ENCODE assay signal across 8 cellular contexts in genomic region chr7:26399309-26399610, GRCh38.
A peak's percentile ranks its signal among the peaks of the same experiment; 100 is the strongest.
DNase-seq lines count a peak whose midpoint lies in the region; FAIRE-seq and TF ChIP-seq lines count a peak whose summit lies in the region.

No MANE protein-coding gene starts in this region.

- H3K9me3 ChIP-seq in hepatocyte (ENCODE audit: low read depth) = no peaks in the 10 kb centered on the region

- no peaks in the 10 kb centered on the region for H4K20me1 ChIP-seq in hepatocyte (ENCODE audit: insufficient read depth, poor library complexity, severe bottlenecking)

- no peaks in the 10 kb centered on the region for H3K27me3 ChIP-seq in hepatocyte

- TF ChIP-seq CTCF in hepatocyte (IDR thresholded peaks at IDR 0.05; ENCODE audit: poor library complexity) = peak; percentile 24
- peak; percentile 45 for TF ChIP-seq CTCF in retinal pigment epithelial cell (conservative IDR thresholded peaks at IDR 0.05; ENCODE audit: low read depth, low read length)

- H3K9me3 Mint-ChIP-seq in activated naive CD4-positive, alpha-beta T cell treated with anti-CD3 and anti-CD28 coated beads, Interleukin-2, amount 10 ng/mL, durations not matched to agents 7 days and 5 days = no peaks in the 10 kb centered on the region
- no peaks in the 10 kb centered on the region for H3K9me3 Mint-ChIP-seq in activated T-helper 2 cell treated with anti-CD3 and anti-CD28 coated beads, Interferon-gamma antibody, Interleukin-2, Interleukin-4, amounts not matched to agents 10 μg/mL and 5 μg/mL and 100 μg/mL, durations not matched to agents 14 hours and 24 hours and 36 hours

- H3K27me3 Mint-ChIP-seq in activated naive CD4-positive, alpha-beta T cell treated with anti-CD3 and anti-CD28 coated beads, Interleukin-2, amount 10 ng/mL, durations not matched to agents 7 days and 5 days = peaks cover 47% of the 10 kb centered on the region
- H3K27me3 Mint-ChIP-seq in activated T-helper 2 cell treated with anti-CD3 and anti-CD28 coated beads, Interferon-gamma antibody, Interleukin-2, Interleukin-4, amounts not matched to agents 10 μg/mL and 5 μg/mL and 100 μg/mL, durations not matched to agents 14 hours and 24 hours and 36 hours (ENCODE audit: low read depth) = peaks cover 45% of the 10 kb centered on the region

- H3K9me2 ChIP-seq in hepatocyte (replicated peaks; ENCODE audit: insufficient read depth) = no peaks in the 10 kb centered on the region

- peak overlapping the region; percentile 82 for H3K4me3 Mint-ChIP-seq in activated naive CD4-positive, alpha-beta T cell treated with anti-CD3 and anti-CD28 coated beads, Interleukin-2, amount 10 ng/mL, durations not matched to agents 7 days and 5 days
- peak overlapping the region; percentile 97 for H3K4me3 Mint-ChIP-seq in activated T-helper 2 cell treated with anti-CD3 and anti-CD28 coated beads, Interferon-gamma antibody, Interleukin-2, Interleukin-4, amounts not matched to agents 10 μg/mL and 5 μg/mL and 100 μg/mL, durations not matched to agents 14 hours and 24 hours and 36 hours (ENCODE audit: low read depth)

- peak overlapping the region; percentile 80 for H2AFZ ChIP-seq in hepatocyte

- TF ChIP-seq POLR2A in H54 (IDR thresholded peaks at IDR 0.05; ENCODE audit: low read depth, low read length) = no peak

- H3K4me2 ChIP-seq in hepatocyte = peak overlapping the region; percentile 86

- H3K27ac ChIP-seq in hepatocyte = peak overlapping the region; percentile 83

- CTCF ChIA-PET in activated naive CD4-positive, alpha-beta T cell treated with anti-CD3 and anti-CD28 coated beads, Interleukin-2, amount 10 ng/mL, durations not matched to agents 7 days and 5 days (lab: Charles Lee) = interaction anchor here (0.7 to 2.0 kb wide), 3 partner anchors 22 to 816 kb away, joined by 3 to 9 read pairs (median 3); no protein-coding TSS in a partner anchor

- H3K4me1 ChIP-seq in hepatocyte (ENCODE audit: insufficient read depth) = peaks cover 17% of the 10 kb centered on the region

- WGBS in hepatocyte (ENCODE audit: low lambda C conversion rate, missing lambda C conversion rate) = 19% methylated on average over 3 of the region's 3 CpGs

- no peaks in the 10 kb centered on the region for H3K79me2 ChIP-seq in hepatocyte

- H3K4me3 ChIP-seq in hepatocyte = peak overlapping the region; percentile 65
- H3K4me3 ChIP-seq in retinal pigment epithelial cell (ENCODE audit: low read length) = peak overlapping the region; percentile 63

- no peak for DNase-seq in activated naive CD4-positive, alpha-beta T cell treated with anti-CD3 and anti-CD28 coated beads, Interleukin-2, amount 10 ng/mL, durations not matched to agents 7 days and 5 days
- DNase-seq in activated naive CD4-positive, alpha-beta T cell treated with anti-CD3 and anti-CD28 coated beads, Interleukin-2, amount 50 U/mL, for 16 hours = no peak
- no peak for DNase-seq in activated T-helper 2 cell treated with anti-CD3 and anti-CD28 coated beads, Interferon-gamma antibody, Interleukin-2, Interleukin-4, amounts not matched to agents 10 μg/mL and 5 μg/mL and 100 μg/mL, durations not matched to agents 14 hours and 24 hours and 36 hours (ENCODE audit: low spot score)
- DNase-seq in hepatocyte (ENCODE audit: low spot score) = peak; percentile 39
- no peak for DNase-seq in retinal pigment epithelial cell (ENCODE audit: low read depth)
- DNase-seq in inferior parietal cortex (ENCODE audit: extremely low spot score) = no peak
- DNase-seq in HCEC 1CT = no peak
- no peak for DNase-seq in H54 (ENCODE audit: insufficient read length, low spot score)

- H3K36me3 ChIP-seq in hepatocyte (replicated peaks; ENCODE audit: insufficient read depth, low read depth) = no peaks in the 10 kb centered on the region

- H3K36me3 Mint-ChIP-seq in activated naive CD4-positive, alpha-beta T cell treated with anti-CD3 and anti-CD28 coated beads, Interleukin-2, amount 10 ng/mL, durations not matched to agents 7 days and 5 days = no peaks in the 10 kb centered on the region
- H3K36me3 Mint-ChIP-seq in activated T-helper 2 cell treated with anti-CD3 and anti-CD28 coated beads, Interferon-gamma antibody, Interleukin-2, Interleukin-4, amounts not matched to agents 10 μg/mL and 5 μg/mL and 100 μg/mL, durations not matched to agents 14 hours and 24 hours and 36 hours (ENCODE audit: low read depth) = no peaks in the 10 kb centered on the region

- H3K27ac Mint-ChIP-seq in activated naive CD4-positive, alpha-beta T cell treated with anti-CD3 and anti-CD28 coated beads, Interleukin-2, amount 10 ng/mL, durations not matched to agents 7 days and 5 days = no peak overlapping the region
- peak overlapping the region; percentile 97 for H3K27ac Mint-ChIP-seq in activated T-helper 2 cell treated with anti-CD3 and anti-CD28 coated beads, Interferon-gamma antibody, Interleukin-2, Interleukin-4, amounts not matched to agents 10 μg/mL and 5 μg/mL and 100 μg/mL, durations not matched to agents 14 hours and 24 hours and 36 hours

- FAIRE-seq in H54 (lab: Jason Lieb, UNC) = no peak

- intact Hi-C loops in activated T-helper 2 cell treated with anti-CD3 and anti-CD28 coated beads, Interferon-gamma antibody, Interleukin-2, Interleukin-4, amounts not matched to agents 10 μg/mL and 5 μg/mL and 100 μg/mL, durations not matched to agents 14 hours and 24 hours and 36 hours (cut with micrococcal nuclease) = loop anchor here (10.0 kb wide), 2 partner anchors 1266 to 1674 kb away; partner anchors contain the start of gene HIBADH

- H3K4me1 Mint-ChIP-seq in activated naive CD4-positive, alpha-beta T cell treated with anti-CD3 and anti-CD28 coated beads, Interleukin-2, amount 10 ng/mL, durations not matched to agents 7 days and 5 days = peaks cover 10% of the 10 kb centered on the region
- peaks cover 15% of the 10 kb centered on the region for H3K4me1 Mint-ChIP-seq in activated T-helper 2 cell treated with anti-CD3 and anti-CD28 coated beads, Interferon-gamma antibody, Interleukin-2, Interleukin-4, amounts not matched to agents 10 μg/mL and 5 μg/mL and 100 μg/mL, durations not matched to agents 14 hours and 24 hours and 36 hours (ENCODE audit: low read depth)
